In genomic region chr10:78029294-78030226, GRCh38 we compare ENCODE assay signal across 8 cellular contexts. TPM values are rescaled to one million over a fixed set of nuclear protein-coding genes. Genes with fewer than 3 reads are reported as not detected.
DNase-seq lines count a peak whose midpoint lies in the region; ATAC-seq and FAIRE-seq lines count a peak whose summit lies in the region.

Gene POLR3A (minus strand): TSS chr10:78029515. CDS start chr10:78029407, 108 bp downstream.

- H3K4me2 ChIP-seq in skeletal muscle satellite cell (ENCODE audit: low read length), result peak within 1 kb of the TSS; percentile 93

- ATAC-seq in GM18520 (IDR thresholded peaks at IDR 0.05; ENCODE audit: unreplicated experiment) (peak; percentile 55), HG03064 (IDR thresholded peaks at IDR 0.05; ENCODE audit: low read depth, unreplicated experiment) (peak; percentile 52)

- H3K4me1 ChIP-seq in iPS-15b (ENCODE audit: control insufficient read depth, insufficient read depth, low read length) (peaks cover 4% of the 10 kb centered on the region), skeletal muscle satellite cell (ENCODE audit: control insufficient read depth, insufficient read depth, low read length) (peaks cover 34% of the 10 kb centered on the region)

- H3K27me3 ChIP-seq in iPS-15b (ENCODE audit: control insufficient read depth, insufficient read depth, low read length) (no peaks in the 10 kb centered on the region), skeletal muscle satellite cell (ENCODE audit: control insufficient read depth, insufficient read depth, low read length) (no peaks in the 10 kb centered on the region)

- H3K4me3 ChIP-seq in iPS-15b (ENCODE audit: low read depth, low read length) (peak within 1 kb of the TSS; percentile 99), skeletal muscle satellite cell (ENCODE audit: low read length) (peak within 1 kb of the TSS; percentile 97)

- peak; percentile 65 for FAIRE-seq in A204.1 (lab: Jason Lieb, UNC)

- H3K9me3 ChIP-seq in iPS-15b (ENCODE audit: control insufficient read depth, insufficient read depth, low read length) (no peaks in the 10 kb centered on the region), skeletal muscle satellite cell (replicated peaks; ENCODE audit: low read length) (no peaks in the 10 kb centered on the region)

- H3K9ac ChIP-seq in iPS-15b (ENCODE audit: low read depth, low read length) (peak within 1 kb of the TSS; percentile 89), skeletal muscle satellite cell (ENCODE audit: low read depth, low read length) (peak within 1 kb of the TSS; percentile 97)

- peaks cover 10% of the 10 kb centered on the region for H3K36me3 ChIP-seq in iPS-15b (ENCODE audit: control insufficient read depth, insufficient read depth, low read length)
- H3K36me3 ChIP-seq in skeletal muscle satellite cell (ENCODE audit: insufficient read depth, low read length), result peaks cover 18% of the 10 kb centered on the region

- DNase-seq in NCI-H2107 treated with DMSO at 0.1 percent for 48 hours (lab: John Stamatoyannopoulos, UW; ENCODE audit: unreplicated experiment) (peak; percentile 80), UCSD-AML1 (lab: John Stamatoyannopoulos, UW; ENCODE audit: unreplicated experiment) (peak; percentile 91), brain pericyte (ENCODE audit: low read depth, low spot score) (peak; percentile 92)

RNA-seq across cellular contexts. Expression of gene POLR3A, which starts in this region (rescaled TPM):
- 20.3 and 21.0 TPM in 2 replicates for total RNA-seq in skeletal muscle satellite cell (2012; rRNA removed)

Comparison
In these comparisons a context has a peak if more than half of its experiments do, and no peak if none do; other contexts are left out.
1. Peak in every context shown above with its lines: DNase-seq, ATAC-seq and H3K4me3 ChIP-seq.